Comparison of ENCODE assay signal across 9 cellular contexts in the genomic region with DNA sequence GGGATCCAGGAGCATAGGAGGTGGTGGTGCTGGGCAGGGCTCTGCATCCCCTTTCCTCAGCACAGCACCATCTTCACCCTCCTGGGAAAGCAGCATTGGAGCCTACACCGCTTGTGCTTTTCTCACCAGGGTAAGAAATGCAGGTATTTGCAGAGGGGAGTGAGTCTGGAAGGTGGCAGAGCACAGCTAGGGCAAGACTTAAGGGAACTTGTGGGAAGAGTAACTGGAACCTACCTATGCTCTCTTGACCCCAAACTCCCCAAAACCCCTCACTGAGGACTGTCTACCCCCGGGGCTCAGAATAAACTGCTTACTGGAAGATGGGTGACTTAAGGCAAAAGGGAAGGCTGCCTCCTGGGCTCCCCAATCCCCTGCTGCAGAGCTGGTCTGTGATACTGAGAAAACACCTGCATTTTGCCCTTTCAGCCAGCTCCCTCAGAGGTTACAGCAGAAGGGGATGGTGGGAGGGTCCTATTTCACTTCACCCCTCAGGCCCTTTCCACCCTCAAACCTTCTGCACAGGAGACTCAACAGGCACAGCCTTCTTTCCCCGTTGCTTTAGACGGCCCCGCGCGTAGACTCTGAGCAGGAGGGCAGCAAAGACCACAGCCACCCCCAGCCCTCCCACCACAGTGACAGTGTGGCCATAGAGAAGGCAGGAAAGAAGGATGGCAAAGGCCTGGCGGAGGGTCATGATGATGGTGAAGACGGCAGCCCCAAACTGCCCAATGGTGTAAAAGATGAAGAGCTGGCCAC. TPM values are rescaled to one million over a fixed set of nuclear protein-coding genes. Genes with fewer than 3 reads are reported as not detected.
DNase-seq lines count a peak whose midpoint lies in the region; ATAC-seq, FAIRE-seq and TF ChIP-seq lines count a peak whose summit lies in the region.
"Had no signal": no experiment of that assay in that cellular context is flagged by ENCODE, and none has a peak within 500 bp of the region (broad histone marks: within the 10 kb centered on the region; RNA-seq: fewer than 3 reads in every experiment).

No MANE protein-coding gene starts in this region.

- TF ChIP-seq CTCF in A549 (IDR thresholded peaks at IDR 0.05) (no peak), WTC11 (IDR thresholded peaks at IDR 0.05) (no peak), kidney (IDR thresholded peaks at IDR 0.05; ENCODE audit: borderline replicate concordance, extremely low read depth, insufficient read depth) (no peak)

- peak; percentile 19; the same call in 1 of the 2 replicates for TF ChIP-seq POLR2A in A549 (IDR thresholded peaks at IDR 0.05; ENCODE audit: low read length)
- TF ChIP-seq POLR2A in GM18505 (IDR thresholded peaks at IDR 0.05; ENCODE audit: borderline replicate concordance, extremely low read depth, insufficient read depth, insufficient read length), result peak; percentile 48

- peaks cover 43% of the 10 kb centered on the region for H3K4me1 Mint-ChIP-seq in WTC11

- H3K4me2 ChIP-seq in A549, result peak overlapping the region; percentile 13; the same call in 1 of the 3 replicates

- TF ChIP-seq EP300 in A549 (IDR thresholded peaks at IDR 0.05), result no peak

- CTCF ChIA-PET in A549 (lab: Yijun Ruan, JAX), result interaction anchor here (0.8 to 3.7 kb wide), 15 partner anchors 8 to 156 kb away, joined by 3 to 16 read pairs (median 4); no protein-coding TSS in a partner anchor
- CTCF ChIA-PET in WTC11 (lab: Charles Lee), result interaction anchor here (0.5 to 4.4 kb wide), 12 partner anchors 10 to 176 kb away, joined by 3 to 76 read pairs (median 4); a partner anchor contains a TSS

- H3K9me3 ChIP-seq in A549 (no peaks in the 10 kb centered on the region), kidney (ENCODE audit: control insufficient read depth in 1 of 2, low read length in 2 of 2) (no peaks in the 10 kb centered on the region)

- no peak for TF ChIP-seq RAD21 in A549 (conservative IDR thresholded peaks at IDR 0.05 in 1 of 2, IDR thresholded peaks at IDR 0.05 in 1 of 2)

- no peak overlapping the region for H3K4me3 Mint-ChIP-seq in WTC11

- 80% methylated on average over 8 of the region's 9 CpGs for WGBS in A549 (ENCODE audit: missing lambda C conversion rate)

- intact Hi-C loops in kidney (cut with DNase I), result no loop called here

- H3K27ac ChIP-seq in A549 (no peak overlapping the region), kidney (ENCODE audit: low read depth in 2 of 2, low read length in 2 of 2) (no peak overlapping the region)

- ATAC-seq in A549 (peak in 1 of 2 experiments; percentile 1; a peak in 1 of 6 replicates), GM18505 (IDR thresholded peaks at IDR 0.05; ENCODE audit: unreplicated experiment) (no peak), WTC11 (peak; percentile 2), GM19463 (IDR thresholded peaks at IDR 0.05; ENCODE audit: unreplicated experiment) (no peak), GM18517 (IDR thresholded peaks at IDR 0.05; ENCODE audit: unreplicated experiment) (no peak)

- peaks cover 65% of the 10 kb centered on the region for H3K36me3 Mint-ChIP-seq in WTC11

- no peak overlapping the region for H3K9ac ChIP-seq in kidney (ENCODE audit: low read length in 2 of 2)

- POLR2A ChIA-PET in A549 (lab: Yijun Ruan, JAX) (interaction anchor here (1.2 kb wide), 1 partner anchor 8 kb away, joined by 15 read pairs; a partner anchor contains a TSS), WTC11 (lab: Charles Lee) (interaction anchor here (1.0 to 3.7 kb wide), 6 partner anchors 7 to 35 kb away, joined by 3 to 83 read pairs (median 4); a partner anchor contains a TSS)

- H3K4me3 ChIP-seq in A549, result no peak overlapping the region
- no peak overlapping the region for H3K4me3 ChIP-seq in kidney (ENCODE audit: low read length in 2 of 2)

- FAIRE-seq in A549 (lab: Jason Lieb, UNC) (no peak), kidney (lab: Jason Lieb, UNC) (no peak)

- H3K4me1 ChIP-seq in A549 (peaks cover 53% of the 10 kb centered on the region), kidney (ENCODE audit: control insufficient read depth in 1 of 2, insufficient read depth in 1 of 2, low read depth in 1 of 2, low read length in 2 of 2) (peaks cover 0 to 10% of the 10 kb centered on the region in 2 donors)

- no peaks in the 10 kb centered on the region for H3K27me3 Mint-ChIP-seq in WTC11 (ENCODE audit: low read depth)

- no peaks in the 10 kb centered on the region for H3K9me3 Mint-ChIP-seq in WTC11

- peak overlapping the region; percentile 28; the same call in 1 of the 2 replicates for H3K27ac Mint-ChIP-seq in WTC11

- DNase-seq in A549 (ENCODE audit: low read depth in 1 of 2, low spot score in 1 of 2) (no peak), WTC11 (ENCODE audit: low spot score) (no peak), kidney (peak; percentile 46), NCI-H2227 (lab: John Stamatoyannopoulos, UW; ENCODE audit: unreplicated experiment) (no peak), iPS-NIHi7 (ENCODE audit: extremely low spot score) (no peak)

- H3K36me3 ChIP-seq in kidney (ENCODE audit: control insufficient read depth in 1 of 2, insufficient read depth in 2 of 2, low read length in 2 of 2), result peaks cover 44% of the 10 kb centered on the region in 2 donors

TF ChIP-seq in A549, 52 proteins besides CTCF, POLR2A, EP300 and RAD21 (continues in another document):
- TF ChIP-seq ZNF302 (CRISPR knock-in tag; IDR thresholded peaks at IDR 0.05) (no peak), TP53 (CRISPR knock-in tag; IDR thresholded peaks at IDR 0.05) (peak; percentile 87; the same call in 1 of the 2 replicates)
- TF ChIP-seq, protein P1, sequence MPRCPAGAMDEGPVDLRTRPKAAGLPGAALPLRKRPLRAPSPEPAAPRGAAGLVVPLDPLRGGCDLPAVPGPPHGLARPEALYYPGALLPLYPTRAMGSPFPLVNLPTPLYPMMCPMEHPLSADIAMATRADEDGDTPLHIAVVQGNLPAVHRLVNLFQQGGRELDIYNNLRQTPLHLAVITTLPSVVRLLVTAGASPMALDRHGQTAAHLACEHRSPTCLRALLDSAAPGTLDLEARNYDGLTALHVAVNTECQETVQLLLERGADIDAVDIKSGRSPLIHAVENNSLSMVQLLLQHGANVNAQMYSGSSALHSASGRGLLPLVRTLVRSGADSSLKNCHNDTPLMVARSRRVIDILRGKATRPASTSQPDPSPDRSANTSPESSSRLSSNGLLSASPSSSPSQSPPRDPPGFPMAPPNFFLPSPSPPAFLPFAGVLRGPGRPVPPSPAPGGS (IDR thresholded peaks at IDR 0.05), result 0 out of 3 replicates have a peak, but pooled peaks have one; percentile 39

TF ChIP-seq in WTC11, 78 proteins besides CTCF, POLR2A, EP300 and RAD21 (continues in another document):
- TF ChIP-seq FOXK1 (CRISPR knock-in tag; IDR thresholded peaks at IDR 0.05), result 0 out of 2 replicates have a peak, but pooled peaks have one; percentile 22

RNA-seq across cellular contexts. Expression of a gene that starts 2.9 kb away (rescaled TPM):
- 44.5 and 61.4 TPM in 2 replicates for polyA plus RNA-seq in A549 (2011; rRNA removed)
- polyA plus RNA-seq in A549 (2012; cell fraction: cytosol; rRNA removed), result 56.6 and 84.2 TPM in 2 replicates
- 60.0 and 63.0 TPM in 2 replicates for polyA plus RNA-seq in A549 (2012; cell fraction: nucleus; rRNA removed)
- 38.7 to 45.6 TPM (median 45.5 TPM) in 3 replicates for polyA plus RNA-seq in A549 (2017; fragmentation: RNase III; extraction: RNeasy Plus Mini Kit Qiagen cat#74134 plus additional on column Dnase treatment)
- polyA minus RNA-seq in A549 (2011; rRNA and poly(A)+ RNA removed), result 44.0 and 52.2 TPM in 2 replicates
- 28.9 to 36.7 TPM (median 30.8 TPM) in 3 replicates for total RNA-seq in WTC11 (2021)
- total RNA-seq in kidney, result 45.1 TPM
- polyA plus RNA-seq in kidney (ENCODE audit: insufficient read depth, low read depth, low replicate concordance), result 49.5 TPM

RNA-seq across cellular contexts. Expression of a gene that starts 7.5 kb away (rescaled TPM):
- polyA plus RNA-seq in A549 (2011; rRNA removed) (1,080 and 1,155 TPM in 2 replicates), A549 (2017; fragmentation: RNase III; extraction: RNeasy Plus Mini Kit Qiagen cat#74134 plus additional on column Dnase treatment) (1,076 to 1,211 TPM (median 1,136 TPM) in 3 replicates), kidney (ENCODE audit: insufficient read depth, low read depth, low replicate concordance) (499 TPM)
- 735 and 808 TPM in 2 replicates for polyA plus RNA-seq in A549 (2012; cell fraction: cytosol; rRNA removed)
- polyA plus RNA-seq in A549 (2012; cell fraction: nucleus; rRNA removed), result 712 and 1,059 TPM in 2 replicates
- polyA minus RNA-seq in A549 (2011; rRNA and poly(A)+ RNA removed), result 601 and 692 TPM in 2 replicates
- total RNA-seq in WTC11 (2021) (2,159 to 2,172 TPM (median 2,171 TPM) in 3 replicates), kidney (551 TPM)

RNA-seq across cellular contexts. Expression of a gene that starts 11.0 kb away (rescaled TPM):
- 6.2 and 6.3 TPM in 2 replicates for polyA plus RNA-seq in A549 (2011; rRNA removed)
- polyA plus RNA-seq in A549 (2012; cell fraction: cytosol; rRNA removed), result 8.2 and 10.8 TPM in 2 replicates
- 13.6 and 19.5 TPM in 2 replicates for polyA plus RNA-seq in A549 (2012; cell fraction: nucleus; rRNA removed)
- 5.6 to 9.1 TPM (median 6.0 TPM) in 3 replicates for polyA plus RNA-seq in A549 (2017; fragmentation: RNase III; extraction: RNeasy Plus Mini Kit Qiagen cat#74134 plus additional on column Dnase treatment)
- polyA minus RNA-seq in A549 (2011; rRNA and poly(A)+ RNA removed), result 2.8 and 4.1 TPM in 2 replicates
- 8.3 to 10.4 TPM (median 10.3 TPM) in 3 replicates for total RNA-seq in WTC11 (2021)
- total RNA-seq in kidney, result 19.0 TPM
- 12.6 TPM for polyA plus RNA-seq in kidney (ENCODE audit: insufficient read depth, low read depth, low replicate concordance)

RNA-seq across cellular contexts. Expression of a gene that starts 15.9 kb away (rescaled TPM):
- polyA plus RNA-seq in A549 (2011; rRNA removed) (0.01 TPM in 1 of 2 replicates, not detected in the other), A549 (2017; fragmentation: RNase III; extraction: RNeasy Plus Mini Kit Qiagen cat#74134 plus additional on column Dnase treatment) (0.01 to 0.03 TPM in 2 of 3 replicates, not detected in the other), kidney (ENCODE audit: insufficient read depth, low read depth, low replicate concordance) (not detected)
- polyA plus RNA-seq in A549 (2012; cell fraction: cytosol; rRNA removed), result 0.01 TPM in 2 replicates
- polyA plus RNA-seq in A549 (2012; cell fraction: nucleus; rRNA removed), result 0.02 and 0.04 TPM in 2 replicates
- polyA minus RNA-seq in A549 (2011; rRNA and poly(A)+ RNA removed), result not detected in 2 replicates
- total RNA-seq in WTC11 (2021) (5.5 to 5.6 TPM (median 5.5 TPM) in 3 replicates), kidney (not detected)
- total RNA-seq: glomerular endothelial cell had no signal

RNA-seq across cellular contexts. Expression of a gene that starts 31.0 kb away (rescaled TPM):
- polyA plus RNA-seq in A549 (2011; rRNA removed) (72.3 and 80.0 TPM in 2 replicates), A549 (2017; fragmentation: RNase III; extraction: RNeasy Plus Mini Kit Qiagen cat#74134 plus additional on column Dnase treatment) (45.6 to 49.1 TPM (median 47.1 TPM) in 3 replicates), kidney (ENCODE audit: insufficient read depth, low read depth, low replicate concordance) (50.1 TPM)
- 112 and 143 TPM in 2 replicates for polyA plus RNA-seq in A549 (2012; cell fraction: cytosol; rRNA removed)
- polyA plus RNA-seq in A549 (2012; cell fraction: nucleus; rRNA removed), result 227 and 245 TPM in 2 replicates
- 114 and 138 TPM in 2 replicates for polyA minus RNA-seq in A549 (2011; rRNA and poly(A)+ RNA removed)
- total RNA-seq in WTC11 (2021) (131 to 139 TPM (median 132 TPM) in 3 replicates), kidney (74.6 TPM)
